Comparison of ENCODE assay signal across 1 cellular context in genomic region chr2:186903183-186903582, GRCh38.
TF ChIP-seq lines count a peak whose summit lies in the region.

No MANE protein-coding gene starts in this region.

TF ChIP-seq in WTC11, 78 proteins besides CTCF, POLR2A, EP300 and RAD21 (continued from another document):
- TF ChIP-seq STAT6 (CRISPR knock-in tag; conservative IDR thresholded peaks at IDR 0.05; ENCODE audit: low read depth) = no peak
- TF ChIP-seq ZMAT4 (CRISPR knock-in tag; IDR thresholded peaks at IDR 0.05) = no peak
- no peak for TF ChIP-seq ETV6 (CRISPR knock-in tag; IDR thresholded peaks at IDR 0.05)
- TF ChIP-seq NR2C2 (CRISPR knock-in tag; IDR thresholded peaks at IDR 0.05) = no peak
- no peak for TF ChIP-seq RELA (CRISPR knock-in tag; IDR thresholded peaks at IDR 0.05; ENCODE audit: borderline replicate concordance)
- TF ChIP-seq NFATC4 (CRISPR knock-in tag; IDR thresholded peaks at IDR 0.05) = no peak
- TF ChIP-seq, protein P1, sequence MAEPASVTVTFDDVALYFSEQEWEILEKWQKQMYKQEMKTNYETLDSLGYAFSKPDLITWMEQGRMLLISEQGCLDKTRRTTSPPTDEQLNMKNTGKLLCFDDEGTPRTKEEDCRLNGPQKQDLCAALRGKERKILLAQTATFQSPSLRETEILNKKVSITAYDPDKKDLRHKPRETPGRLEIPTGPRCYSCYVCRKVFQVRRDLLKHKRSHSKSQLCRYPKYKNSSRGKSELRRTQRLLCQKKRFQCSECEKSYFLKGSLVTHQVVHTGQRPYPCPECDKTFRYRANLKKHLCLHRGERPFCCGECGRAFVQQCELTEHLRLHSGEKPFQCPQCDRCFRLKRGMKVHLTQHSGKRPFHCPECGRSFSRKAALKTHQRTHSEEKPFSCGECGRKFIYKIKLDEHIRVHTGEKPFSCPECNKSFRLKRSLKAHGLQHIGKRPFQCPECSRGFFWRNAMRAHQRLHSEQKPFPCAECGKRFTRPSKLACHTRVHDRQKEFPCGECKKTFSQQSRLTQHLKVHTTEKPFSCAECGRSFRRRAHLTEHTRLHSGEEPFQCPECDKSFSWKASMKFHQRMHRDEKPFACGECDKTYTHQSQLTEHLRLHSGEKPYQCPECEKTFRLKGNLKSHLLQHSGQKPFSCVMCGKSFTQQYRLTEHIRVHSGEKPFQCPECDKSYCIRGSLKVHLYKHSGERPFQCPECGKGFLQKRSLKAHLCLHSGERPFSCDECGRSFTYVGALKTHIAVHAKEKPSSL (CRISPR knock-in tag; conservative IDR thresholded peaks at IDR 0.05) = no peak
- TF ChIP-seq RORB (CRISPR knock-in tag; IDR thresholded peaks at IDR 0.05) = no peak
- TF ChIP-seq JAZF1 (CRISPR knock-in tag; IDR thresholded peaks at IDR 0.05) = no peak
- no peak for TF ChIP-seq NFYB (CRISPR knock-in tag; conservative IDR thresholded peaks at IDR 0.05; ENCODE audit: low read depth)
- no peak for TF ChIP-seq FOXJ3 (CRISPR knock-in tag; IDR thresholded peaks at IDR 0.05; ENCODE audit: borderline replicate concordance)
TF ChIP-seq in WTC11: peak in this region for 0.
